ENCODE assay signal across 23 cellular contexts in the genomic region with DNA sequence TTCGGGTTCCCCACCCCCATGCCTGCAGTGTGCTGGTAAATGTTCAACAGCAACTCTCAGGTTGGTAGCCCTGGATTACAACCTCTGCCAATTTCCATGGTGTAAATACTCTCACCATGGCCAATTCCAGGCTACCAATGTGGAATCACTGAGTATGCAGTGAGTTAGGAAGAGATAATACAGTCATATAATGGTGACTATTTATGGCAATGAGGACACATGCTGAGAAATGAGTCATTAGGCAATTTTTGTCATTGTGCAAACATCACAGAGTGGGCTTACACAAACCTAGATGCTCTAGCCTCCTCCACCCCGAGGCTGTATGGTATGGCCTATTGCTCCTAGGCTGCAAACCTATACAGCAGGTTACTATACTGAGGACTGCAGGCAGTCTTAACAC. TPM values are rescaled to one million over a fixed set of nuclear protein-coding genes. Genes with fewer than 3 reads are reported as not detected.
DNase-seq lines count a peak whose midpoint lies in the region; ATAC-seq, FAIRE-seq and TF ChIP-seq lines count a peak whose summit lies in the region.
"Had no signal": no experiment of that assay in that cellular context is flagged by ENCODE, and none has a peak within 500 bp of the region (broad histone marks: within the 10 kb centered on the region; RNA-seq: fewer than 3 reads in every experiment).

No MANE protein-coding gene starts in this region.

- CTCF ChIA-PET in HepG2 (lab: Yijun Ruan, JAX; ENCODE audit: low intra/inter-chr PET ratio, low total read pairs), result no interaction called here

- no peak for TF ChIP-seq CTCF in HepG2 (CRISPR knock-in tag; IDR thresholded peaks at IDR 0.05)

- no peaks in the 10 kb centered on the region for H3K36me3 ChIP-seq in HepG2 (replicated peaks in 1 of 2; ENCODE audit: control insufficient read depth in 1 of 2, insufficient read depth in 2 of 2, low read length in 2 of 2)
- H3K36me3 ChIP-seq: transverse colon had no signal

- H2AFZ ChIP-seq in HepG2 (ENCODE audit: low read length), result no peak overlapping the region

- TF ChIP-seq RAD21 in HepG2 (CRISPR knock-in tag; IDR thresholded peaks at IDR 0.05), result no peak

- H3K9ac ChIP-seq in HepG2 (ENCODE audit: insufficient read depth, low read depth, low read length), result no peak overlapping the region

- intact Hi-C loops in HepG2 (cut with micrococcal nuclease; ENCODE audit: unreplicated experiment), result no loop called here

- no peaks in the 10 kb centered on the region for H4K20me1 ChIP-seq in HepG2 (ENCODE audit: insufficient read depth, low read length)

- POLR2A ChIA-PET in HepG2 (lab: Yijun Ruan, JAX), result no interaction called here

- WGBS in HepG2 (ENCODE audit: low lambda C conversion rate), result 9% methylated on average over 1 of the region's 2 CpGs

- ATAC-seq in HepG2 (peak; percentile 21), HG02642 (IDR thresholded peaks at IDR 0.05; ENCODE audit: poor library complexity, unreplicated experiment) (no peak)
- ATAC-seq: activated CD8-positive, alpha-beta T cell treated with anti-CD3 and anti-CD28 coated beads for 36 hours; activated naive CD8-positive, alpha-beta T cell treated with anti-CD3 and anti-CD28 coated beads, Interleukin-2, amount 50 U/mL, for 24 hours had no signal

- DNase-seq in NCI-H748 (lab: John Stamatoyannopoulos, UW; ENCODE audit: unreplicated experiment) (peak; percentile 39), NCI-H748 treated with DMSO at 0.1 percent for 48 hours (lab: John Stamatoyannopoulos, UW) (no peak), HT1080 (ENCODE audit: low read depth) (peak; percentile 68), RPMI7951 (ENCODE audit: low read depth) (peak; percentile 21), HepG2 (ENCODE audit: low spot score) (peak; percentile 64), hippocampal formation (lab: John Stamatoyannopoulos, UW) (no peak)
- no peak for DNase-seq in stimulated activated CD4-positive, alpha-beta T cell treated with anti-CD3 and anti-CD28 coated beads, Interleukin-15, amount 100 ng/mL, for 24 hours
- DNase-seq: 8988T; activated CD8-positive, alpha-beta T cell treated with anti-CD3 and anti-CD28 coated beads for 36 hours; activated naive CD8-positive, alpha-beta T cell treated with anti-CD3 and anti-CD28 coated beads, Interleukin-2, amount 50 U/mL, for 24 hours; effector memory CD4-positive, alpha-beta T cell; GOT3; Karpas-422; kidney glomerular epithelial cell; NCI-H1930; NCI-H510A treated with DMSO at 0.1 percent for 48 hours; stimulated activated naive CD4-positive, alpha-beta T cell; transverse colon had no signal

- in situ Hi-C loops in HepG2 (cut with HindIII; ENCODE audit: extremely low pct_ligation_motif_present, low pct_unique_long_range_greater_than_20kb), result no loop called here

- no peak for FAIRE-seq in HepG2 (lab: Jason Lieb, UNC)

- BruUV-seq in HepG2 (replicated peaks; lab: Mats Ljungman, UMichigan), result no TSS peak

- no peak overlapping the region for H3K4me2 ChIP-seq in HepG2 (ENCODE audit: low read depth, low read length)

- no peaks in the 10 kb centered on the region; a peak in 1 of 5 replicates for H3K27me3 ChIP-seq in HepG2 (ENCODE audit: control insufficient read depth in 1 of 2, insufficient read depth in 2 of 2, low read length in 2 of 2)
- H3K27me3 ChIP-seq: transverse colon had no signal

- H3K4me1 ChIP-seq in HepG2 (ENCODE audit: insufficient read depth, low read length), result peaks cover 38% of the 10 kb centered on the region
- H3K4me1 ChIP-seq: transverse colon had no signal

- H3K9me3 ChIP-seq in HepG2 (ENCODE audit: low read length), result no peaks in the 10 kb centered on the region
- H3K9me3 ChIP-seq: transverse colon had no signal

- H3K79me2 ChIP-seq in HepG2 (ENCODE audit: insufficient read depth, low read length), result no peaks in the 10 kb centered on the region

- H3K4me3 ChIP-seq in HepG2 (replicated peaks in 1 of 3; ENCODE audit: insufficient read depth in 1 of 3, low read depth in 2 of 3, low read length in 3 of 3), result no peak overlapping the region
- H3K4me3 ChIP-seq: transverse colon had no signal

- no peak overlapping the region for H3K27ac ChIP-seq in HepG2 (ENCODE audit: extremely low read length, insufficient read depth, low read length)
- H3K27ac ChIP-seq: C4-2B, RWPE1, transverse colon, VCaP had no signal

- TF ChIP-seq POLR2A in HepG2 (IDR thresholded peaks at IDR 0.05; ENCODE audit: insufficient read depth in 1 of 2, low read depth in 2 of 2, low read length in 2 of 2), result no peak

- TF ChIP-seq EP300 in HepG2 (IDR thresholded peaks at IDR 0.05; ENCODE audit: low read depth in 2 of 2, low read length in 2 of 2) (no peak), HepG2 (CRISPR knock-in tag; IDR thresholded peaks at IDR 0.05; ENCODE audit: borderline replicate concordance) (no peak)

TF ChIP-seq in HepG2, 621 proteins besides CTCF, POLR2A, EP300 and RAD21 (continues in another document):
- TF ChIP-seq FOXA1 (IDR thresholded peaks at IDR 0.05) (no peak), FOXA1 (CRISPR knock-in tag; IDR thresholded peaks at IDR 0.05) (0 out of 2 replicates have a peak, but pooled peaks have one; percentile 16)

RNA-seq across cellular contexts. Expression of a gene that starts 4.6 kb away (rescaled TPM):
- not detected in 2 replicates for total RNA-seq in HT1080 (2014; rRNA removed; shearing (Covaris generic))
- not detected in 2 replicates for polyA plus RNA-seq in HT1080 (2015; cell fraction: cytosol; rRNA removed)
- not detected in 2 replicates for polyA plus RNA-seq in HT1080 (2015; cell fraction: nucleus; rRNA removed)
- not detected in 2 replicates for total RNA-seq in RPMI7951 (2014; rRNA removed; shearing (Covaris generic))
- not detected in 2 replicates for total RNA-seq in HepG2 (2016; rRNA removed; fragmentation: Illumina TruSeq; extraction: Trizol)
- total RNA-seq in HepG2 (2016; cell fraction: cytosol; rRNA removed; fragmentation: Illumina TruSeq; extraction: Trizol; ENCODE audit: low read depth), result not detected in 2 replicates
- not detected in 2 replicates for total RNA-seq in HepG2 (2016; cell fraction: insoluble cytoplasmic fraction; rRNA removed; fragmentation: Illumina TruSeq; extraction: Trizol)
- not detected in 2 replicates for total RNA-seq in HepG2 (2016; cell fraction: membrane; rRNA removed; fragmentation: Illumina TruSeq; extraction: Trizol)
- total RNA-seq in HepG2 (2016; cell fraction: nucleus; rRNA removed; fragmentation: Illumina TruSeq; extraction: Trizol), result not detected in 2 replicates
- polyA plus RNA-seq in HepG2 (2011; rRNA removed), result not detected in 2 replicates
- not detected in 2 replicates for polyA plus RNA-seq in HepG2 (2011; cell fraction: cytosol; rRNA removed)
- not detected in 2 replicates for polyA plus RNA-seq in HepG2 (2011; cell fraction: nucleus; rRNA removed)
- not detected in 2 replicates for polyA plus RNA-seq in HepG2 (2012)
- polyA plus RNA-seq in HepG2 (2016; cell fraction: cytosol; fragmentation: Illumina TruSeq; extraction: Trizol; ENCODE audit: low read depth), result not detected in 2 replicates
- not detected in 2 replicates for polyA plus RNA-seq in HepG2 (2016; cell fraction: insoluble cytoplasmic fraction; fragmentation: Illumina TruSeq; extraction: Trizol; ENCODE audit: low read depth)
- not detected in 2 replicates for polyA plus RNA-seq in HepG2 (2016; cell fraction: membrane; fragmentation: Illumina TruSeq; extraction: Trizol; ENCODE audit: low read depth)
- polyA plus RNA-seq in HepG2 (2016; cell fraction: nucleus; fragmentation: Illumina TruSeq; extraction: Trizol; ENCODE audit: insufficient read depth, low read depth), result not detected in 2 replicates
- polyA minus RNA-seq in HepG2 (2011; rRNA and poly(A)+ RNA removed; ENCODE audit: low replicate concordance), result not detected in 2 replicates
- polyA minus RNA-seq in HepG2 (2011; cell fraction: cytosol; rRNA and poly(A)+ RNA removed), result not detected in 2 replicates
- polyA minus RNA-seq in HepG2 (2011; cell fraction: nucleus; rRNA and poly(A)+ RNA removed), result not detected in 2 replicates
- total RNA-seq: activated CD8-positive, alpha-beta T cell treated with anti-CD3 and anti-CD28 coated beads for 36 hours; mesothelial cell of epicardium; transverse colon had no signal

RNA-seq across cellular contexts. Expression of a gene that starts 6.8 kb away (rescaled TPM):
- total RNA-seq in HT1080 (2014; rRNA removed; shearing (Covaris generic)), result not detected in 2 replicates
- polyA plus RNA-seq in HT1080 (2015; cell fraction: cytosol; rRNA removed), result not detected in 2 replicates
- not detected in 2 replicates for polyA plus RNA-seq in HT1080 (2015; cell fraction: nucleus; rRNA removed)
- total RNA-seq in RPMI7951 (2014; rRNA removed; shearing (Covaris generic)), result not detected in 2 replicates
- not detected in 2 replicates for total RNA-seq in HepG2 (2016; rRNA removed; fragmentation: Illumina TruSeq; extraction: Trizol)
- total RNA-seq in HepG2 (2016; cell fraction: cytosol; rRNA removed; fragmentation: Illumina TruSeq; extraction: Trizol; ENCODE audit: low read depth), result not detected in 2 replicates
- not detected in 2 replicates for total RNA-seq in HepG2 (2016; cell fraction: insoluble cytoplasmic fraction; rRNA removed; fragmentation: Illumina TruSeq; extraction: Trizol)
- total RNA-seq in HepG2 (2016; cell fraction: membrane; rRNA removed; fragmentation: Illumina TruSeq; extraction: Trizol), result not detected in 2 replicates
- total RNA-seq in HepG2 (2016; cell fraction: nucleus; rRNA removed; fragmentation: Illumina TruSeq; extraction: Trizol), result not detected in 2 replicates
- polyA plus RNA-seq in HepG2 (2011; rRNA removed), result 0.07 TPM in 1 of 2 replicates, not detected in the other
- 0.03 TPM in 1 of 2 replicates, not detected in the other for polyA plus RNA-seq in HepG2 (2011; cell fraction: cytosol; rRNA removed)
- not detected in 2 replicates for polyA plus RNA-seq in HepG2 (2011; cell fraction: nucleus; rRNA removed)
- polyA plus RNA-seq in HepG2 (2012), result 0.90 and 1.0 TPM in 2 replicates
- not detected in 2 replicates for polyA plus RNA-seq in HepG2 (2016; cell fraction: cytosol; fragmentation: Illumina TruSeq; extraction: Trizol; ENCODE audit: low read depth)
- not detected in 2 replicates for polyA plus RNA-seq in HepG2 (2016; cell fraction: insoluble cytoplasmic fraction; fragmentation: Illumina TruSeq; extraction: Trizol; ENCODE audit: low read depth)
- polyA plus RNA-seq in HepG2 (2016; cell fraction: membrane; fragmentation: Illumina TruSeq; extraction: Trizol; ENCODE audit: low read depth), result not detected in 2 replicates
- not detected in 2 replicates for polyA plus RNA-seq in HepG2 (2016; cell fraction: nucleus; fragmentation: Illumina TruSeq; extraction: Trizol; ENCODE audit: insufficient read depth, low read depth)
- polyA minus RNA-seq in HepG2 (2011; rRNA and poly(A)+ RNA removed; ENCODE audit: low replicate concordance), result not detected in 2 replicates
- not detected in 2 replicates for polyA minus RNA-seq in HepG2 (2011; cell fraction: cytosol; rRNA and poly(A)+ RNA removed)
- polyA minus RNA-seq in HepG2 (2011; cell fraction: nucleus; rRNA and poly(A)+ RNA removed), result 0.13 TPM in 1 of 2 replicates, not detected in the other
- total RNA-seq: activated CD8-positive, alpha-beta T cell treated with anti-CD3 and anti-CD28 coated beads for 36 hours; mesothelial cell of epicardium; transverse colon had no signal

Comparison
In these comparisons a context has a peak if more than half of its experiments do, and no peak if none do; other contexts are left out.
1. DNase-seq: peak in NCI-H748 (single experiment), HT1080 (single experiment), RPMI7951 (single experiment) and HepG2 (single experiment); none in NCI-H748 treated with DMSO at 0.1 percent for 48 hours (single experiment), hippocampal formation (0 of 2) and stimulated activated CD4-positive, alpha-beta T cell treated with anti-CD3 and anti-CD28 coated beads, Interleukin-15, amount 100 ng/mL, for 24 hours (single experiment).